Comparison of ENCODE assay signal across 8 cellular contexts in the genomic region with DNA sequence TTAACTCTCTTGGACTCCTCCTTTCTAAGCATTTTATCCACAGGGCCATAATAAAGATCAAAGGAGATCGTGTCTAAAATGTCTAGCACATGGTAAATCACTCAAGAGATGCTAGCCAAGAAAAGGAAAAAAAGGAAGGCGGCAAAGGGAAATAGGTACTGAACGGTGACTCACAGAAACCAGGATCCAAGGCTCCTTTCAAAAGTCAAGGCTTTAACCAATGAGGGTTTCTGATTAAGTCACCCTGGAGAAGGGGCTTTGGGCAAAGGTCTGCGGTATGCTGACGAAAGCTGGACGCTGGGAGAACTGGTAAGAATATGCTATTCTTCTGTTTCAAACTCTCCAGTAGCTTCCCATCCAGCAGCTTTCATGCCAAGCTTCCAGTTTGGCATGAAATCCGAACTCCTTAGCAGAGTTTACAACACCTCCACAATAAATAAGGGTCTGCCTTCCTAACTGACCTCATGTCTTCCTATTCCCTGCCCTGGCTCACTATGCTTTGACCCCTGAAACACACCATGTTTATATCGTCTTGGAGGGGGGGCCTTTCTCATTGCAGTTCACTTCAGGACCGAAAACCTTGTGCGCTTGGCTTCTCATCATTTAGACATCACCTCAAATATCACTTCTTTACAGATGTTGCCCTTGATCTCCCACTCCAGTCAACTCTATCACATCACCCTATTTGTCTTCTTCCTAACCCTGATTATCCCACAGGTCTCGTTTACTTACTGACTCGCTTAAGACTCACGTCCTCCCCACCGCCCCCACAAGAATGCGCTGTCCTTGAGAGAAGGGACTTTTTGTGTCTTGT. TPM values are rescaled to one million over a fixed set of nuclear protein-coding genes. Genes with fewer than 3 reads are reported as not detected.
DNase-seq lines count a peak whose midpoint lies in the region; ATAC-seq, FAIRE-seq and TF ChIP-seq lines count a peak whose summit lies in the region.

No MANE protein-coding gene starts in this region.

- peaks cover 2% of the 10 kb centered on the region for H3K9me3 Mint-ChIP-seq in activated CD4-positive, alpha-beta T cell treated with anti-CD3 and anti-CD28 coated beads, Interleukin-2, amount 10 ng/mL, durations not matched to agents 7 days and 5 days
- H3K9me3 Mint-ChIP-seq in stimulated activated memory B cell treated with anti-CD40 and anti-IgM and Interleukin-4, amounts not matched to agents 10 μg/mL and 1 μg/mL and 100 μg/mL, for 72 hours = no peaks in the 10 kb centered on the region

- ATAC-seq in stimulated activated memory B cell treated with anti-CD40 and anti-IgM and Interleukin-4, amounts not matched to agents 10 μg/mL and 1 μg/mL and 100 μg/mL, for 72 hours = peak; percentile 71

- no peak for TF ChIP-seq CTCF in H1 (IDR thresholded peaks at IDR 0.05; ENCODE audit: control extremely low read depth in 1 of 3, insufficient read depth in 1 of 3, low read depth in 1 of 3, low read length in 3 of 3)

- H3K36me3 ChIP-seq in H1 (ENCODE audit: control insufficient read depth in 2 of 4, insufficient read depth in 4 of 4, low read length in 3 of 4) = peaks cover 6 to 26% (median 18%) of the 10 kb centered on the region in 4 experiments
- peaks cover 21% of the 10 kb centered on the region for H3K36me3 ChIP-seq in muscle layer of colon (ENCODE audit: insufficient read depth, low read length)

- H2BK5ac ChIP-seq in H1 (ENCODE audit: low read depth, low read length) = no peak overlapping the region

- peak overlapping the region; percentile 8 for H3K56ac ChIP-seq in H1 (replicated peaks; ENCODE audit: insufficient read length, low read depth, low read length)

- H3K23ac ChIP-seq in H1 (ENCODE audit: insufficient read length) = no peak overlapping the region

- H3K27ac ChIP-seq in H1 (ENCODE audit: low read depth, low read length) = no peak overlapping the region
- peak overlapping the region; percentile 85 for H3K27ac ChIP-seq in muscle layer of colon (ENCODE audit: low read depth, low read length)

- no peak overlapping the region for H2BK120ac ChIP-seq in H1 (replicated peaks; ENCODE audit: low read depth, low read length)

- H2AK5ac ChIP-seq in H1 (ENCODE audit: low read depth, low read length) = no peak overlapping the region

- TF ChIP-seq RAD21 in H1 (IDR thresholded peaks at IDR 0.05 in 1 of 2, conservative IDR thresholded peaks at IDR 0.05 in 1 of 2; ENCODE audit: low read depth in 2 of 2, low read length in 2 of 2) = no peak

- H3K79me1 ChIP-seq in H1 (ENCODE audit: low read depth, low read length) = peaks cover 8% of the 10 kb centered on the region

- H3K36me3 Mint-ChIP-seq in activated CD4-positive, alpha-beta T cell treated with anti-CD3 and anti-CD28 coated beads, Interleukin-2, amount 10 ng/mL, durations not matched to agents 7 days and 5 days (ENCODE audit: low read depth) = peaks cover 27% of the 10 kb centered on the region
- H3K36me3 Mint-ChIP-seq in stimulated activated memory B cell treated with anti-CD40 and anti-IgM and Interleukin-4, amounts not matched to agents 10 μg/mL and 1 μg/mL and 100 μg/mL, for 72 hours = peaks cover 29% of the 10 kb centered on the region

- H4K5ac ChIP-seq in H1 (ENCODE audit: insufficient read length, low read depth, low read length) = no peak overlapping the region

- no peak overlapping the region for H3K14ac ChIP-seq in H1 (ENCODE audit: insufficient read length)

- H4K20me1 ChIP-seq in H1 (replicated peaks in 1 of 2; ENCODE audit: control insufficient read depth in 1 of 2, insufficient read depth in 2 of 2, low read length in 2 of 2) = peaks cover 2 to 6% of the 10 kb centered on the region in 2 experiments

- POLR2A ChIA-PET in activated CD4-positive, alpha-beta T cell treated with anti-CD3 and anti-CD28 coated beads, Interleukin-2, amount 10 ng/mL, durations not matched to agents 7 days and 5 days (lab: Charles Lee) = no interaction called here
- POLR2A ChIA-PET in H1 (lab: Charles Lee; ENCODE audit: partially characterized antibody) = interaction anchor here (0.9 to 2.1 kb wide), 7 partner anchors 8 to 76 kb away, joined by 3 to 7 read pairs (median 3); no protein-coding TSS in a partner anchor

- FAIRE-seq in H1 (lab: Jason Lieb, UNC) = no peak

- H2BK12ac ChIP-seq in H1 (ENCODE audit: low read depth, low read length) = no peak overlapping the region

- H4K91ac ChIP-seq in H1 (replicated peaks; ENCODE audit: insufficient read length, low read length) = no peak overlapping the region

- H3K4me1 Mint-ChIP-seq in activated CD4-positive, alpha-beta T cell treated with anti-CD3 and anti-CD28 coated beads, Interleukin-2, amount 10 ng/mL, durations not matched to agents 7 days and 5 days = peaks cover 72% of the 10 kb centered on the region
- peaks cover 75% of the 10 kb centered on the region for H3K4me1 Mint-ChIP-seq in stimulated activated memory B cell treated with anti-CD40 and anti-IgM and Interleukin-4, amounts not matched to agents 10 μg/mL and 1 μg/mL and 100 μg/mL, for 72 hours

- 42% methylated on average over 15 of the region's 15 CpGs; no CpG with 5 or more reads in 1 of the 2 experiments for WGBS in H1 (ENCODE audit: extremely low coverage in 1 of 2, insufficient coverage in 1 of 2, insufficient read length in 1 of 2, insufficient replicate concordance in 2 of 2, low coverage in 1 of 2, low lambda C conversion rate in 2 of 2, missing lambda C conversion rate in 1 of 2), 2 experiments

- no peak for TF ChIP-seq POLR2A in H1 (IDR thresholded peaks at IDR 0.05; ENCODE audit: control extremely low read depth in 1 of 2, low read depth in 2 of 2, low read length in 2 of 2)

- peaks cover 5% of the 10 kb centered on the region; the same call in 1 of the 2 replicates for H3K23me2 ChIP-seq in H1 (ENCODE audit: low read depth, low read length)

- no peak overlapping the region for H3K18ac ChIP-seq in H1 (ENCODE audit: extremely low read depth, low read length)

- peak overlapping the region; percentile 66 to 71 (median 68); a peak in 6 of 7 replicates for H3K9ac ChIP-seq in H1 (replicated peaks in 1 of 4; ENCODE audit: extremely low read depth in 1 of 4, low read depth in 3 of 4, low read length in 3 of 4)
- peak overlapping the region; percentile 50 for H3K9ac ChIP-seq in muscle layer of colon (ENCODE audit: low read length)

- DNase-seq in NCI-H748 (lab: John Stamatoyannopoulos, UW; ENCODE audit: unreplicated experiment) (peak; percentile 18), NCI-H748 treated with DMSO at 0.1 percent for 48 hours (lab: John Stamatoyannopoulos, UW) (no peak), Kasumi-1 (lab: John Stamatoyannopoulos, UW) (peak; percentile 21 to 44), H1 (ENCODE audit: low read depth in 1 of 2, low spot score in 2 of 2) (no peak), cerebellar nuclear complex (lab: John Stamatoyannopoulos, UW) (no peak)
- DNase-seq in activated CD4-positive, alpha-beta T cell treated with anti-CD3 and anti-CD28 coated beads, Interleukin-2, amount 10 ng/mL, durations not matched to agents 7 days and 5 days = peak; percentile 50

- no peak overlapping the region for H3K4ac ChIP-seq in H1 (replicated peaks; ENCODE audit: insufficient read length, low read depth, low read length)

- H3K9me3 ChIP-seq in H1 (ENCODE audit: insufficient read depth in 2 of 2, low read depth in 1 of 2, low read length in 1 of 2) (no peaks in the 10 kb centered on the region), muscle layer of colon (ENCODE audit: low read length) (no peaks in the 10 kb centered on the region)

- H4K8ac ChIP-seq in H1 (ENCODE audit: extremely low read depth, insufficient read depth, low read length) = no peak overlapping the region

- H3K4me1 ChIP-seq in H1 (replicated peaks in 1 of 4; ENCODE audit: control insufficient read depth in 3 of 4, insufficient read depth in 4 of 4, low read length in 3 of 4) = peaks cover 0 to 10% (median 4%) of the 10 kb centered on the region in 4 experiments; a peak in 5 of 7 replicates
- peaks cover 9% of the 10 kb centered on the region for H3K4me1 ChIP-seq in muscle layer of colon (ENCODE audit: insufficient read depth, low read length)

- H2AFZ ChIP-seq in H1 (ENCODE audit: low read length) = no peak overlapping the region

- H2BK15ac ChIP-seq in H1 (ENCODE audit: low read length) = no peak overlapping the region

- CTCF ChIA-PET in activated CD4-positive, alpha-beta T cell treated with anti-CD3 and anti-CD28 coated beads, Interleukin-2, amount 10 ng/mL, durations not matched to agents 7 days and 5 days (lab: Charles Lee) = interaction anchor here (0.8 to 2.8 kb wide), 4 partner anchors 11 to 51 kb away, joined by 3 to 20 read pairs (median 3); no protein-coding TSS in a partner anchor
- CTCF ChIA-PET in H1 (lab: Charles Lee; ENCODE audit: partially characterized antibody) = interaction anchor here (0.6 to 2.9 kb wide), 8 partner anchors 8 to 153 kb away, joined by 3 to 8 read pairs (median 4); no protein-coding TSS in a partner anchor

- no peak for TF ChIP-seq EP300 in H1 (IDR thresholded peaks at IDR 0.05; ENCODE audit: borderline replicate concordance in 1 of 2, low read depth in 2 of 2, low read length in 2 of 2)

- no peaks in the 10 kb centered on the region for H3K27me3 Mint-ChIP-seq in activated CD4-positive, alpha-beta T cell treated with anti-CD3 and anti-CD28 coated beads, Interleukin-2, amount 10 ng/mL, durations not matched to agents 7 days and 5 days
- no peaks in the 10 kb centered on the region for H3K27me3 Mint-ChIP-seq in stimulated activated memory B cell treated with anti-CD40 and anti-IgM and Interleukin-4, amounts not matched to agents 10 μg/mL and 1 μg/mL and 100 μg/mL, for 72 hours

- peak overlapping the region; percentile 92 for H3K27ac Mint-ChIP-seq in activated CD4-positive, alpha-beta T cell treated with anti-CD3 and anti-CD28 coated beads, Interleukin-2, amount 10 ng/mL, durations not matched to agents 7 days and 5 days
- H3K27ac Mint-ChIP-seq in stimulated activated memory B cell treated with anti-CD40 and anti-IgM and Interleukin-4, amounts not matched to agents 10 μg/mL and 1 μg/mL and 100 μg/mL, for 72 hours = peak overlapping the region; percentile 89

- peak overlapping the region; percentile 97 for H3K4me3 Mint-ChIP-seq in activated CD4-positive, alpha-beta T cell treated with anti-CD3 and anti-CD28 coated beads, Interleukin-2, amount 10 ng/mL, durations not matched to agents 7 days and 5 days
- H3K4me3 Mint-ChIP-seq in stimulated activated memory B cell treated with anti-CD40 and anti-IgM and Interleukin-4, amounts not matched to agents 10 μg/mL and 1 μg/mL and 100 μg/mL, for 72 hours = peak overlapping the region; percentile 84

- no peak overlapping the region for H2BK20ac ChIP-seq in H1 (ENCODE audit: low read length)

- H3K79me2 ChIP-seq in H1 (ENCODE audit: control insufficient read depth in 1 of 2, insufficient read depth in 2 of 2, low read length in 2 of 2) = peaks cover 3 to 20% of the 10 kb centered on the region in 2 experiments; a peak in 3 of 4 replicates

- peak overlapping the region; percentile 82 to 89 for H3K4me2 ChIP-seq in H1 (ENCODE audit: insufficient read depth in 1 of 2, low read depth in 2 of 2, low read length in 2 of 2)

- H3K4me3 ChIP-seq in H1 (ENCODE audit: extremely low read depth in 1 of 4, insufficient read depth in 2 of 4, low read depth in 3 of 4, low read length in 4 of 4) (peak overlapping the region; percentile 62 to 79 (median 70)), muscle layer of colon (ENCODE audit: low read depth in 1 of 2, low read length in 2 of 2) (peak overlapping the region; percentile 59 to 71)

- H3K27me3 ChIP-seq in H1 (replicated peaks in 1 of 4; ENCODE audit: control insufficient read depth in 3 of 4, extremely low read depth in 1 of 4, insufficient read depth in 3 of 4, low read length in 3 of 4) = peaks cover 0 to 11% (median 2%) of the 10 kb centered on the region in 4 experiments; a peak in 4 of 7 replicates
- no peaks in the 10 kb centered on the region for H3K27me3 ChIP-seq in muscle layer of colon (ENCODE audit: control insufficient read depth in 1 of 2, insufficient read depth in 2 of 2, low read length in 2 of 2)

RNA-seq across cellular contexts. Expression of a gene that starts 0.9 kb away (rescaled TPM):
- 10 to 100 TPM; 21.4 to 23.3 TPM for total RNA-seq in activated CD4-positive, alpha-beta T cell treated with anti-CD3 and anti-CD28 coated beads, Interleukin-2, amount 10 ng/mL, durations not matched to agents 7 days and 5 days
- 32.1 and 33.8 TPM in 2 replicates for total RNA-seq in H1 (2021; fragmentation: NEBNext Ultra II Directional; extraction: Animal tissue kit (Norgen Biotek cat#: 25700))
- 30.0 and 35.1 TPM in 2 replicates for polyA plus RNA-seq in H1 (2011; rRNA removed)
- polyA plus RNA-seq in H1 (2011; cell fraction: cytosol; rRNA removed) = 31.7 TPM
- polyA plus RNA-seq in H1 (2011; cell fraction: nucleus; rRNA removed) = 28.8 TPM
- polyA plus RNA-seq in H1 (2012, experiment 1 of 2) = 35.7 to 43.7 TPM (median 39.2 TPM) in 4 replicates
- 33.6 TPM for polyA plus RNA-seq in H1 (2012, experiment 2 of 2)
- 30.6 TPM for polyA plus RNA-seq in H1 (2013, experiment 1 of 2)
- polyA plus RNA-seq in H1 (2013, experiment 2 of 2) = 30.2 TPM
- 19.8 and 22.5 TPM in 2 replicates for polyA minus RNA-seq in H1 (2011; rRNA and poly(A)+ RNA removed)
- 8.1 TPM for polyA minus RNA-seq in H1 (2011; cell fraction: cytosol; rRNA and poly(A)+ RNA removed)
- 6.8 TPM for polyA minus RNA-seq in H1 (2011; cell fraction: nucleus; rRNA and poly(A)+ RNA removed)

RNA-seq across cellular contexts. Expression of a gene that starts 7.0 kb away (rescaled TPM):
- 100 to 1,000 TPM; 201 to 229 TPM for total RNA-seq in activated CD4-positive, alpha-beta T cell treated with anti-CD3 and anti-CD28 coated beads, Interleukin-2, amount 10 ng/mL, durations not matched to agents 7 days and 5 days
- 33.8 and 34.3 TPM in 2 replicates for total RNA-seq in H1 (2021; fragmentation: NEBNext Ultra II Directional; extraction: Animal tissue kit (Norgen Biotek cat#: 25700))
- 8.6 and 12.0 TPM in 2 replicates for polyA plus RNA-seq in H1 (2011; rRNA removed)
- 14.0 TPM for polyA plus RNA-seq in H1 (2011; cell fraction: cytosol; rRNA removed)
- 10.0 TPM for polyA plus RNA-seq in H1 (2011; cell fraction: nucleus; rRNA removed)
- 10.8 to 19.2 TPM (median 14.5 TPM) in 4 replicates for polyA plus RNA-seq in H1 (2012, experiment 1 of 2)
- polyA plus RNA-seq in H1 (2012, experiment 2 of 2) = 1.2 TPM
- polyA plus RNA-seq in H1 (2013, experiment 1 of 2) = 16.2 TPM
- 15.4 TPM for polyA plus RNA-seq in H1 (2013, experiment 2 of 2)
- polyA minus RNA-seq in H1 (2011; rRNA and poly(A)+ RNA removed) = 23.9 and 32.8 TPM in 2 replicates
- polyA minus RNA-seq in H1 (2011; cell fraction: cytosol; rRNA and poly(A)+ RNA removed) = 14.7 TPM
- polyA minus RNA-seq in H1 (2011; cell fraction: nucleus; rRNA and poly(A)+ RNA removed) = 40.9 TPM

RNA-seq across cellular contexts. Expression of a gene that starts 49.4 kb away (rescaled TPM):
- total RNA-seq in activated CD4-positive, alpha-beta T cell treated with anti-CD3 and anti-CD28 coated beads, Interleukin-2, amount 10 ng/mL, durations not matched to agents 7 days and 5 days = 10 to 100 TPM; 59.4 to 60.6 TPM
- 60.9 and 61.1 TPM in 2 replicates for total RNA-seq in H1 (2021; fragmentation: NEBNext Ultra II Directional; extraction: Animal tissue kit (Norgen Biotek cat#: 25700))
- 108 and 151 TPM in 2 replicates for polyA plus RNA-seq in H1 (2011; rRNA removed)
- 155 TPM for polyA plus RNA-seq in H1 (2011; cell fraction: cytosol; rRNA removed)
- 347 TPM for polyA plus RNA-seq in H1 (2011; cell fraction: nucleus; rRNA removed)
- polyA plus RNA-seq in H1 (2012, experiment 1 of 2) = 83.3 to 100 TPM (median 93.5 TPM) in 4 replicates
- polyA plus RNA-seq in H1 (2012, experiment 2 of 2) = 37.4 TPM
- polyA plus RNA-seq in H1 (2013, experiment 1 of 2) = 58.3 TPM
- 46.6 TPM for polyA plus RNA-seq in H1 (2013, experiment 2 of 2)
- polyA minus RNA-seq in H1 (2011; rRNA and poly(A)+ RNA removed) = 40.6 and 47.9 TPM in 2 replicates
- polyA minus RNA-seq in H1 (2011; cell fraction: cytosol; rRNA and poly(A)+ RNA removed) = 32.8 TPM
- 75.4 TPM for polyA minus RNA-seq in H1 (2011; cell fraction: nucleus; rRNA and poly(A)+ RNA removed)

Comparison
In these comparisons a context has a peak if more than half of its experiments do, and no peak if none do; other contexts are left out.
1. DNase-seq: peak in NCI-H748 (single experiment), Kasumi-1 (2 of 2) and activated CD4-positive, alpha-beta T cell treated with anti-CD3 and anti-CD28 coated beads, Interleukin-2, amount 10 ng/mL, durations not matched to agents 7 days and 5 days (single experiment); none in NCI-H748 treated with DMSO at 0.1 percent for 48 hours (single experiment), H1 (0 of 2) and cerebellar nuclear complex (0 of 2).